Comparison of ENCODE assay signal across 22 cellular contexts in genomic region chr19:2212861-2213711, GRCh38. TPM values are rescaled to one million over a fixed set of nuclear protein-coding genes. Genes with fewer than 3 reads are reported as not detected.
DNase-seq lines count a peak whose midpoint lies in the region; ATAC-seq and TF ChIP-seq lines count a peak whose summit lies in the region.
"Had no signal": no experiment of that assay in that cellular context is flagged by ENCODE, and none has a peak within 500 bp of the region (broad histone marks: within the 10 kb centered on the region; RNA-seq: fewer than 3 reads in every experiment).

No MANE protein-coding gene starts in this region.

- H3K9me3 Mint-ChIP-seq in Caco-2 (ENCODE audit: unreplicated experiment) (no peaks in the 10 kb centered on the region), glutamatergic neuron (ENCODE audit: unreplicated experiment) (peaks cover 4% of the 10 kb centered on the region)
- H3K9me3 Mint-ChIP-seq: activated B cell treated with CpG ODN at 0.5 μM for 24 hours; activated T-helper 2 cell treated with anti-CD3 and anti-CD28 coated beads, Interferon-gamma antibody, Interleukin-2, Interleukin-4, amounts not matched to agents 10 μg/mL and 5 μg/mL and 100 μg/mL, durations not matched to agents 14 hours and 24 hours and 36 hours; naive thymus-derived CD8-positive, alpha-beta T cell; stimulated activated naive CD8-positive, alpha-beta T cell treated with anti-CD3 and anti-CD28 coated beads, Interleukin-15, Interleukin-2, amounts not matched to agents 100 ng/mL and 50 ng/mL, for 24 hours; T-helper 1 cell treated with Interleukin-12 subunit alpha and Interleukin-12 subunit beta and Interleukin-4 antibody, amounts not matched to agents 30 μg/mL and 1 μg/mL, for 36 hours had no signal

- H3K36me3 ChIP-seq in Caco-2 (ENCODE audit: control insufficient read depth, insufficient read depth, low read length) (peaks cover 10% of the 10 kb centered on the region), BE2C (peaks cover 83% of the 10 kb centered on the region)

- peak in 1 of 2 experiments; percentile 40 for DNase-seq in Caco-2
- DNase-seq in RWPE1 (ENCODE audit: low spot score): no peak
- no peak for DNase-seq in glutamatergic neuron
- DNase-seq in BE2C: no peak
- no peak for DNase-seq in NCI-H2227 treated with DMSO at 0.1 percent for 48 hours (lab: John Stamatoyannopoulos, UW)
- DNase-seq: activated B cell treated with CpG ODN at 0.5 μM for 24 hours; cerebellar nuclear complex; COR-L47; EL; left cardiac atrium; naive thymus-derived CD8-positive, alpha-beta T cell; NCI-H1694; SIG-M5; stimulated activated CD4-positive, alpha-beta T cell treated with anti-CD3 and anti-CD28 coated beads, Interleukin-12 subunit alpha, Interleukin-12 subunit beta, amount 100 ng/mL, for 4 hours had no signal

- CTCF ChIA-PET in Caco-2 (lab: Charles Lee) (interaction anchor here (1.1 to 1.4 kb wide), 2 partner anchors 23 to 57 kb away, joined by 4 to 5 read pairs; partner anchors contain the start of gene PLEKHJ1), RWPE1 (lab: Yijun Ruan, JAX) (interaction anchor here (0.5 to 0.7 kb wide), 2 partner anchors 16 to 284 kb away, joined by 3 to 4 read pairs; no protein-coding TSS in a partner anchor)

- H3K9me3 ChIP-seq in Caco-2 (no peaks in the 10 kb centered on the region), BE2C (no peaks in the 10 kb centered on the region)

- H3K4me3 Mint-ChIP-seq in Caco-2 (ENCODE audit: unreplicated experiment) (no peak overlapping the region), glutamatergic neuron (ENCODE audit: unreplicated experiment) (peak overlapping the region; percentile 32)
- H3K4me3 Mint-ChIP-seq: activated B cell treated with CpG ODN at 0.5 μM for 24 hours; naive thymus-derived CD8-positive, alpha-beta T cell; stimulated activated naive CD8-positive, alpha-beta T cell treated with anti-CD3 and anti-CD28 coated beads, Interleukin-15, Interleukin-2, amounts not matched to agents 100 ng/mL and 50 ng/mL, for 24 hours; T-helper 1 cell treated with Interleukin-12 subunit alpha and Interleukin-12 subunit beta and Interleukin-4 antibody, amounts not matched to agents 30 μg/mL and 1 μg/mL, for 36 hours had no signal

- H3K4me3 ChIP-seq in Caco-2 (ENCODE audit: low read depth, low read length): no peak overlapping the region
- no peak overlapping the region for H3K4me3 ChIP-seq in skin epidermis
- no peak overlapping the region for H3K4me3 ChIP-seq in BE2C (ENCODE audit: low read depth, low read length)

- no peaks in the 10 kb centered on the region for H3K27me3 ChIP-seq in Caco-2 (replicated peaks; ENCODE audit: control insufficient read depth, insufficient read depth, low read length)
- H3K27me3 ChIP-seq in BE2C: no peaks in the 10 kb centered on the region

- no TSS peak for BruUV-seq in Caco-2 (replicated peaks; lab: Mats Ljungman, UMichigan)

- H3K36me3 Mint-ChIP-seq in Caco-2 (ENCODE audit: insufficient read depth, unreplicated experiment) (peaks cover 81% of the 10 kb centered on the region), glutamatergic neuron (ENCODE audit: unreplicated experiment) (peaks cover 4% of the 10 kb centered on the region)

- H3K4me1 ChIP-seq in Caco-2 (peaks cover 24% of the 10 kb centered on the region), BE2C (peaks cover 2% of the 10 kb centered on the region; the same call in 1 of the 2 replicates)

- H3K27me3 Mint-ChIP-seq in Caco-2 (ENCODE audit: insufficient read depth, unreplicated experiment) (no peaks in the 10 kb centered on the region), glutamatergic neuron (ENCODE audit: unreplicated experiment) (peaks cover 6% of the 10 kb centered on the region)
- H3K27me3 Mint-ChIP-seq: activated B cell treated with CpG ODN at 0.5 μM for 24 hours; naive thymus-derived CD8-positive, alpha-beta T cell; stimulated activated naive CD8-positive, alpha-beta T cell treated with anti-CD3 and anti-CD28 coated beads, Interleukin-15, Interleukin-2, amounts not matched to agents 100 ng/mL and 50 ng/mL, for 24 hours had no signal

- TF ChIP-seq CTCF in Caco-2 (IDR thresholded peaks at IDR 0.05; ENCODE audit: insufficient read depth in 1 of 2, low read depth in 1 of 2, low read length in 1 of 2, severe bottlenecking in 1 of 2, unreplicated experiment in 1 of 2) (no peak), RWPE1 (conservative IDR thresholded peaks at IDR 0.05; ENCODE audit: low read depth) (no peak), glutamatergic neuron (IDR thresholded peaks at IDR 0.05; ENCODE audit: partially characterized antibody, unreplicated experiment) (no peak), BE2C (IDR thresholded peaks at IDR 0.05; ENCODE audit: low read depth, low read length) (no peak)

- intact Hi-C loops in Caco-2 (cut with micrococcal nuclease; ENCODE audit: unreplicated experiment): loop anchor here (10.0 kb wide), 1 partner anchor 48 kb away; the partner anchor contains the start of gene DOT1L

- peaks cover 6% of the 10 kb centered on the region for H3K4me1 Mint-ChIP-seq in Caco-2 (ENCODE audit: low read depth, unreplicated experiment)
- H3K4me1 Mint-ChIP-seq in glutamatergic neuron (ENCODE audit: low read depth, unreplicated experiment): peaks cover 6% of the 10 kb centered on the region

- ATAC-seq in GM18498 (IDR thresholded peaks at IDR 0.05; ENCODE audit: unreplicated experiment) (no peak), HG03139 (IDR thresholded peaks at IDR 0.05; ENCODE audit: unreplicated experiment) (no peak)
- ATAC-seq: left cardiac atrium; naive thymus-derived CD8-positive, alpha-beta T cell had no signal

- POLR2A ChIA-PET in Caco-2 (lab: Charles Lee) (interaction anchor here (0.6 to 1.1 kb wide), 2 partner anchors 36 to 41 kb away, joined by 3 to 7 read pairs; partner anchors contain the start of gene AMH), RWPE1 (lab: Yijun Ruan, JAX; ENCODE audit: low non-redundant PET) (interaction anchor here (0.6 kb wide), 1 partner anchor 819 kb away, joined by 3 read pairs; no protein-coding TSS in a partner anchor)

- peak overlapping the region; percentile 57 for H3K27ac Mint-ChIP-seq in Caco-2 (ENCODE audit: unreplicated experiment)
- peak overlapping the region; percentile 18 for H3K27ac Mint-ChIP-seq in glutamatergic neuron (ENCODE audit: unreplicated experiment)
- H3K27ac Mint-ChIP-seq: activated B cell treated with CpG ODN at 0.5 μM for 24 hours; activated T-helper 2 cell treated with anti-CD3 and anti-CD28 coated beads, Interferon-gamma antibody, Interleukin-2, Interleukin-4, amounts not matched to agents 10 μg/mL and 5 μg/mL and 100 μg/mL, durations not matched to agents 14 hours and 24 hours and 36 hours; naive thymus-derived CD8-positive, alpha-beta T cell; stimulated activated naive CD8-positive, alpha-beta T cell treated with anti-CD3 and anti-CD28 coated beads, Interleukin-15, Interleukin-2, amounts not matched to agents 100 ng/mL and 50 ng/mL, for 24 hours; T-helper 1 cell treated with Interleukin-12 subunit alpha and Interleukin-12 subunit beta and Interleukin-4 antibody, amounts not matched to agents 30 μg/mL and 1 μg/mL, for 36 hours had no signal

- H3K27ac ChIP-seq in RWPE1 (peak overlapping the region; percentile 37), skin epidermis (peak overlapping the region in 15 of 21 experiments; percentile 14 to 79 (median 59))

RNA-seq across cellular contexts. Expression of gene PLEKHJ1, which starts 23.0 kb away (rescaled TPM):
- total RNA-seq in Caco-2 (2022) (119 TPM in 2 replicates), glutamatergic neuron (ENCODE audit: unreplicated experiment) (164 TPM)
- 120 TPM for polyA plus RNA-seq in BE2C (2012; ENCODE audit: insufficient read depth, insufficient read length, low read depth)

RNA-seq across cellular contexts. Expression of gene SF3A2, which starts 23.5 kb away (rescaled TPM):
- total RNA-seq in Caco-2 (2022) (129 and 135 TPM in 2 replicates), glutamatergic neuron (ENCODE audit: unreplicated experiment) (101 TPM)
- polyA plus RNA-seq in BE2C (2012; ENCODE audit: insufficient read depth, insufficient read length, low read depth): 329 TPM

RNA-seq across cellular contexts. Expression of gene AMH, which starts 36.0 kb away (rescaled TPM):
- total RNA-seq in Caco-2 (2022) (19.3 and 19.4 TPM in 2 replicates), glutamatergic neuron (ENCODE audit: unreplicated experiment) (11.0 TPM)
- 25.8 TPM for polyA plus RNA-seq in BE2C (2012; ENCODE audit: insufficient read depth, insufficient read length, low read depth)
- polyA plus RNA-seq: naive thymus-derived CD8-positive, alpha-beta T cell had no signal

RNA-seq across cellular contexts. Expression of gene JSRP1, which starts 43.1 kb away (rescaled TPM):
- total RNA-seq in Caco-2 (2022) (not detected in 2 replicates), glutamatergic neuron (ENCODE audit: unreplicated experiment) (not detected)
- 1.2 TPM for polyA plus RNA-seq in BE2C (2012; ENCODE audit: insufficient read depth, insufficient read length, low read depth)
- total RNA-seq: NCI-H460, posterior vena cava had no signal

RNA-seq across cellular contexts. Expression of gene DOT1L, which starts 49.4 kb away (rescaled TPM):
- 51.8 and 55.6 TPM in 2 replicates for total RNA-seq in Caco-2 (2022)
- total RNA-seq in glutamatergic neuron (ENCODE audit: unreplicated experiment): 71.4 TPM
- 84.6 TPM for polyA plus RNA-seq in BE2C (2012; ENCODE audit: insufficient read depth, insufficient read length, low read depth)
